1 cellular context compared by ENCODE assay signal in genomic region chrX:12980044-12980443, GRCh38.
A peak's percentile ranks its signal among the peaks of the same experiment; 100 is the strongest.
TF ChIP-seq lines count a peak whose summit lies in the region.

No MANE protein-coding gene starts in this region.

TF ChIP-seq in K562, 482 proteins besides CTCF, POLR2A, EP300 and RAD21:
- 0 out of 2 replicates have a peak, but pooled peaks have one; percentile 15 for TF ChIP-seq CEBPB (tag; IDR thresholded peaks at IDR 0.05)
